Comparison of ENCODE assay signal across 1 cellular context in genomic region chr10:727162-727790, GRCh38.
TF ChIP-seq lines count a peak whose summit lies in the region.

No MANE protein-coding gene starts in this region.

TF ChIP-seq in H1, 55 proteins besides CTCF, POLR2A, EP300 and RAD21:
- TF ChIP-seq SIRT6 (IDR thresholded peaks at IDR 0.05; ENCODE audit: low read length) (no peak), TAF7 (optimal IDR thresholded peaks at IDR 0.05; ENCODE audit: borderline replicate concordance, low read depth, low read length) (no peak), SRF (IDR thresholded peaks at IDR 0.05; ENCODE audit: low read depth, low read length) (no peak), POLR2AphosphoS5 (IDR thresholded peaks at IDR 0.05; ENCODE audit: low read depth, low read length) (no peak), SP1 (IDR thresholded peaks at IDR 0.05; ENCODE audit: low read depth, low read length) (no peak), CTBP2 (IDR thresholded peaks at IDR 0.05; ENCODE audit: borderline replicate concordance, insufficient read depth, insufficient read length, low read length) (no peak), TAF1 (IDR thresholded peaks at IDR 0.05; ENCODE audit: low read depth, low read length) (no peak), GTF2F1 (IDR thresholded peaks at IDR 0.05; ENCODE audit: borderline replicate concordance, low read depth, low read length) (no peak)
- TF ChIP-seq, protein P1, sequence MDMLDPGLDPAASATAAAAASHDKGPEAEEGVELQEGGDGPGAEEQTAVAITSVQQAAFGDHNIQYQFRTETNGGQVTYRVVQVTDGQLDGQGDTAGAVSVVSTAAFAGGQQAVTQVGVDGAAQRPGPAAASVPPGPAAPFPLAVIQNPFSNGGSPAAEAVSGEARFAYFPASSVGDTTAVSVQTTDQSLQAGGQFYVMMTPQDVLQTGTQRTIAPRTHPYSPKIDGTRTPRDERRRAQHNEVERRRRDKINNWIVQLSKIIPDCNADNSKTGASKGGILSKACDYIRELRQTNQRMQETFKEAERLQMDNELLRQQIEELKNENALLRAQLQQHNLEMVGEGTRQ (IDR thresholded peaks at IDR 0.05; ENCODE audit: low read length), result no peak
- TF ChIP-seq, protein P2, sequence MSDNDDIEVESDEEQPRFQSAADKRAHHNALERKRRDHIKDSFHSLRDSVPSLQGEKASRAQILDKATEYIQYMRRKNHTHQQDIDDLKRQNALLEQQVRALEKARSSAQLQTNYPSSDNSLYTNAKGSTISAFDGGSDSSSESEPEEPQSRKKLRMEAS (IDR thresholded peaks at IDR 0.05), result no peak
TF ChIP-seq in H1: peak in this region for 0.
